ENCODE assay signal across 18 cellular contexts in the genomic region with DNA sequence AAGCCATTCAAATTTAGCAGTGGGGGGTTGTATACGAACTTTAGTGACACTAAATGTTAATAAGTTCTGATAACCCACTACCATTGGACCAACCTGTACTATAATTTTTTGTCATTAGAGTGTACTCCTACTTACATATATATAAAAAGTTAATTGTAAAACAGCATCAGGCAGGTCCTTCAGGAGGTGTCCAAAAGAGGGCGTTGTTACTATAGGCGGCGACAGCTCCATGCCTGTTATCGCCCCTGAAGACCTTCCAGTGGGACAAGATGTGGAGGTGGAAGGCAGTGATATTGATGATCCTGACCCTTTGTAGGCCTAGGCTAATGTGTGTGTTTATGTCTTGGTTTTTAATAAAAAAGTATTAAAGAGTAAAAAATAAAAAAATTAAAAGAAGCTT. TPM values are rescaled to one million over a fixed set of nuclear protein-coding genes. Genes with fewer than 3 reads are reported as not detected.
DNase-seq lines count a peak whose midpoint lies in the region; ATAC-seq and TF ChIP-seq lines count a peak whose summit lies in the region.
"Had no signal": no experiment of that assay in that cellular context is flagged by ENCODE, and none has a peak within 500 bp of the region (broad histone marks: within the 10 kb centered on the region; RNA-seq: fewer than 3 reads in every experiment).

No MANE protein-coding gene starts in this region.

- no peaks in the 10 kb centered on the region for H3K9me3 ChIP-seq in SK-N-SH
- H3K9me3 ChIP-seq: neutrophil, SJCRH30, suprapubic skin had no signal

- no peaks in the 10 kb centered on the region for H3K4me1 Mint-ChIP-seq in stimulated activated memory B cell treated with anti-CD40 and anti-IgM and Interleukin-4, amounts not matched to agents 10 μg/mL and 1 μg/mL and 100 μg/mL, for 72 hours

- no peaks in the 10 kb centered on the region for H3K27me3 Mint-ChIP-seq in stimulated activated memory B cell treated with anti-CD40 and anti-IgM and Interleukin-4, amounts not matched to agents 10 μg/mL and 1 μg/mL and 100 μg/mL, for 72 hours

- H3K79me2 ChIP-seq in SK-N-SH (ENCODE audit: insufficient read depth): no peaks in the 10 kb centered on the region

- ATAC-seq in SK-N-SH treated with all-trans-retinoic acid at 6 μM for 48 hours: no peak
- ATAC-seq in HG02885 (IDR thresholded peaks at IDR 0.05; ENCODE audit: poor library complexity, unreplicated experiment): no peak
- no peak for ATAC-seq in stimulated activated memory B cell treated with anti-CD40 and anti-IgM and Interleukin-4, amounts not matched to agents 10 μg/mL and 1 μg/mL and 100 μg/mL, for 72 hours
- ATAC-seq: activated naive CD4-positive, alpha-beta T cell treated with anti-CD3 and anti-CD28 coated beads, Interleukin-2, amount 50 U/mL, for 72 hours; activated T-cell treated with anti-CD3 and anti-CD28 coated beads, Interleukin-2, amount 50 U/mL, for 4 hours had no signal

- POLR2A ChIA-PET in SK-N-SH (lab: Yijun Ruan, JAX): no interaction called here

- peaks cover 0 to 12% of the 10 kb centered on the region in 2 experiments for H3K36me3 ChIP-seq in SK-N-SH (replicated peaks in 1 of 2; ENCODE audit: control insufficient read depth in 1 of 2, insufficient read depth in 2 of 2, low read length in 1 of 2)
- H3K36me3 ChIP-seq: neutrophil had no signal

- peak; percentile 33 for TF ChIP-seq RAD21 in SK-N-SH (IDR thresholded peaks at IDR 0.05; ENCODE audit: low read length)

- no peaks in the 10 kb centered on the region for H3F3A ChIP-seq in SK-N-SH (replicated peaks; ENCODE audit: insufficient read depth)

- CTCF ChIA-PET in SK-N-SH (lab: Yijun Ruan, JAX): interaction anchor here (0.7 to 1.3 kb wide), 2 partner anchors 16 to 27 kb away, joined by 4 read pairs; a partner anchor contains a TSS

- no peak overlapping the region for H3K4me3 Mint-ChIP-seq in stimulated activated memory B cell treated with anti-CD40 and anti-IgM and Interleukin-4, amounts not matched to agents 10 μg/mL and 1 μg/mL and 100 μg/mL, for 72 hours
- H3K4me3 Mint-ChIP-seq: activated T-cell treated with anti-CD3 and anti-CD28 coated beads, Interleukin-2, amount 50 U/mL, for 4 hours had no signal

- H2AFZ ChIP-seq in SK-N-SH (ENCODE audit: low read depth): no peak overlapping the region

- H3K4me2 ChIP-seq in SK-N-SH: no peak overlapping the region

- no peaks in the 10 kb centered on the region for H3K9me3 Mint-ChIP-seq in stimulated activated memory B cell treated with anti-CD40 and anti-IgM and Interleukin-4, amounts not matched to agents 10 μg/mL and 1 μg/mL and 100 μg/mL, for 72 hours
- H3K9me3 Mint-ChIP-seq: activated naive CD4-positive, alpha-beta T cell treated with anti-CD3 and anti-CD28 coated beads, Interleukin-2, amount 50 U/mL, for 72 hours; activated T-cell treated with anti-CD3 and anti-CD28 coated beads, Interleukin-2, amount 50 U/mL, for 4 hours had no signal

- no peak overlapping the region for H3K9ac ChIP-seq in SK-N-SH

- H3K4me3 ChIP-seq in SK-N-SH (ENCODE audit: low read depth in 2 of 2, low read length in 1 of 2): no peak overlapping the region
- H3K4me3 ChIP-seq in retinal pigment epithelial cell (ENCODE audit: low read length): no peak overlapping the region
- H3K4me3 ChIP-seq: SJCRH30, suprapubic skin had no signal

- H3K27ac ChIP-seq in SK-N-SH (ENCODE audit: low read depth in 2 of 2, low read length in 1 of 2): no peak overlapping the region
- H3K27ac ChIP-seq: neutrophil, SJCRH30, suprapubic skin had no signal

- WGBS in SK-N-SH (ENCODE audit: low lambda C conversion rate): 93% methylated on average over 5 of the region's 5 CpGs

- intact Hi-C loops in posterior cingulate gyrus (cut with DNase I): no loop called here

- no peaks in the 10 kb centered on the region for H3K4me1 ChIP-seq in SK-N-SH (ENCODE audit: control insufficient read depth in 1 of 2, insufficient read depth in 2 of 2, low read depth in 1 of 2, low read length in 1 of 2)
- H3K4me1 ChIP-seq: SJCRH30, suprapubic skin had no signal

- no peak for TF ChIP-seq EP300 in SK-N-SH (IDR thresholded peaks at IDR 0.05; ENCODE audit: borderline replicate concordance in 1 of 2, low read depth in 1 of 2, low read length in 1 of 2)

- peaks cover 8% of the 10 kb centered on the region for H3K36me3 Mint-ChIP-seq in stimulated activated memory B cell treated with anti-CD40 and anti-IgM and Interleukin-4, amounts not matched to agents 10 μg/mL and 1 μg/mL and 100 μg/mL, for 72 hours

- H3K27me3 ChIP-seq in SK-N-SH (ENCODE audit: insufficient read depth): no peaks in the 10 kb centered on the region
- H3K27me3 ChIP-seq: neutrophil, SJCRH30, suprapubic skin had no signal

- no peaks in the 10 kb centered on the region for H4K20me1 ChIP-seq in SK-N-SH (ENCODE audit: insufficient read depth)

- H3K9me2 ChIP-seq in SK-N-SH: no peaks in the 10 kb centered on the region

- peak; percentile 20; the same call in 1 of the 2 replicates for TF ChIP-seq CTCF in SK-N-SH (IDR thresholded peaks at IDR 0.05)
- peak; percentile 27 for TF ChIP-seq CTCF in retinal pigment epithelial cell (conservative IDR thresholded peaks at IDR 0.05; ENCODE audit: low read depth, low read length)

- no peak overlapping the region for H3K27ac Mint-ChIP-seq in stimulated activated memory B cell treated with anti-CD40 and anti-IgM and Interleukin-4, amounts not matched to agents 10 μg/mL and 1 μg/mL and 100 μg/mL, for 72 hours
- H3K27ac Mint-ChIP-seq: activated naive CD4-positive, alpha-beta T cell treated with anti-CD3 and anti-CD28 coated beads, Interleukin-2, amount 50 U/mL, for 72 hours had no signal

- DNase-seq in SK-N-SH (no peak), NAMALWA (ENCODE audit: low spot score) (peak; percentile 23), cerebellar cortex (ENCODE audit: low spot score) (peak; percentile 4), retinal pigment epithelial cell (ENCODE audit: low read depth) (no peak), posterior cingulate gyrus (no peak)
- DNase-seq: activated CD4-positive, alpha-beta T cell treated with anti-CD3 and anti-CD28 coated beads, Interleukin-2, amount 50 U/mL, for 4 hours; activated T-cell treated with anti-CD3 and anti-CD28 coated beads, Interleukin-2, amount 50 U/mL, for 4 hours; hippocampal formation; kidney glomerular epithelial cell; NCI-H1048; T1000 had no signal

TF ChIP-seq in SK-N-SH, 30 proteins besides CTCF, POLR2A, EP300 and RAD21 (continues in another document):
- TF ChIP-seq GATA2 (CRISPR knock-in tag; IDR thresholded peaks at IDR 0.05) (no peak), NRF1 (IDR thresholded peaks at IDR 0.05; ENCODE audit: low read depth, low read length) (no peak), MEF2A (IDR thresholded peaks at IDR 0.05; ENCODE audit: borderline replicate concordance, low read depth) (no peak), EZH2phosphoT487 (IDR thresholded peaks at IDR 0.05; ENCODE audit: borderline replicate concordance, low read depth) (no peak)
- TF ChIP-seq, protein P1, sequence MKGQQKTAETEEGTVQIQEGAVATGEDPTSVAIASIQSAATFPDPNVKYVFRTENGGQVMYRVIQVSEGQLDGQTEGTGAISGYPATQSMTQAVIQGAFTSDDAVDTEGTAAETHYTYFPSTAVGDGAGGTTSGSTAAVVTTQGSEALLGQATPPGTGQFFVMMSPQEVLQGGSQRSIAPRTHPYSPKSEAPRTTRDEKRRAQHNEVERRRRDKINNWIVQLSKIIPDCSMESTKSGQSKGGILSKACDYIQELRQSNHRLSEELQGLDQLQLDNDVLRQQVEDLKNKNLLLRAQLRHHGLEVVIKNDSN (IDR thresholded peaks at IDR 0.05; ENCODE audit: borderline replicate concordance, low read depth): no peak

TF ChIP-seq in SK-N-SH treated with all-trans-retinoic acid at 6 μM for 48 hours, 23 proteins besides CTCF, POLR2A, EP300 and RAD21 (continues in another document):
- TF ChIP-seq, protein P2, sequence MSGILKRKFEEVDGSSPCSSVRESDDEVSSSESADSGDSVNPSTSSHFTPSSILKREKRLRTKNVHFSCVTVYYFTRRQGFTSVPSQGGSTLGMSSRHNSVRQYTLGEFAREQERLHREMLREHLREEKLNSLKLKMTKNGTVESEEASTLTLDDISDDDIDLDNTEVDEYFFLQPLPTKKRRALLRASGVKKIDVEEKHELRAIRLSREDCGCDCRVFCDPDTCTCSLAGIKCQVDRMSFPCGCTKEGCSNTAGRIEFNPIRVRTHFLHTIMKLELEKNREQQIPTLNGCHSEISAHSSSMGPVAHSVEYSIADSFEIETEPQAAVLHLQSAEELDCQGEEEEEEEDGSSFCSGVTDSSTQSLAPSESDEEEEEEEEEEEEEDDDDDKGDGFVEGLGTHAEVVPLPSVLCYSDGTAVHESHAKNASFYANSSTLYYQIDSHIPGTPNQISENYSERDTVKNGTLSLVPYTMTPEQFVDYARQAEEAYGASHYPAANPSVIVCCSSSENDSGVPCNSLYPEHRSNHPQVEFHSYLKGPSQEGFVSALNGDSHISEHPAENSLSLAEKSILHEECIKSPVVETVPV (CRISPR knock-in tag; IDR thresholded peaks at IDR 0.05): no peak
- TF ChIP-seq ARNTL (CRISPR knock-in tag; IDR thresholded peaks at IDR 0.05; ENCODE audit: borderline replicate concordance, low read depth): no peak
- TF ChIP-seq, protein P3, sequence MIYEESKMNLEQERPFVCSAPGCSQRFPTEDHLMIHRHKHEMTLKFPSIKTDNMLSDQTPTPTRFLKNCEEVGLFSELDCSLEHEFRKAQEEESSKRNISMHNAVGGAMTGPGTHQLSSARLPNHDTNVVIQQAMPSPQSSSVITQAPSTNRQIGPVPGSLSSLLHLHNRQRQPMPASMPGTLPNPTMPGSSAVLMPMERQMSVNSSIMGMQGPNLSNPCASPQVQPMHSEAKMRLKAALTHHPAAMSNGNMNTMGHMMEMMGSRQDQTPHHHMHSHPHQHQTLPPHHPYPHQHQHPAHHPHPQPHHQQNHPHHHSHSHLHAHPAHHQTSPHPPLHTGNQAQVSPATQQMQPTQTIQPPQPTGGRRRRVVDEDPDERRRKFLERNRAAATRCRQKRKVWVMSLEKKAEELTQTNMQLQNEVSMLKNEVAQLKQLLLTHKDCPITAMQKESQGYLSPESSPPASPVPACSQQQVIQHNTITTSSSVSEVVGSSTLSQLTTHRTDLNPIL (CRISPR knock-in tag; IDR thresholded peaks at IDR 0.05; ENCODE audit: low read depth): no peak
- TF ChIP-seq RARB (CRISPR knock-in tag; IDR thresholded peaks at IDR 0.05): no peak
- no peak for TF ChIP-seq ISL1 (CRISPR knock-in tag; IDR thresholded peaks at IDR 0.05)
- no peak for TF ChIP-seq CSDC2 (CRISPR knock-in tag; IDR thresholded peaks at IDR 0.05)
- no peak for TF ChIP-seq ZC3H10 (CRISPR knock-in tag; IDR thresholded peaks at IDR 0.05)
- no peak for TF ChIP-seq BACH2 (CRISPR knock-in tag; IDR thresholded peaks at IDR 0.05; ENCODE audit: borderline replicate concordance)
- TF ChIP-seq ZNF70 (CRISPR knock-in tag; IDR thresholded peaks at IDR 0.05): no peak
- TF ChIP-seq SNAI2 (CRISPR knock-in tag; IDR thresholded peaks at IDR 0.05): no peak
- TF ChIP-seq PPARA (CRISPR knock-in tag; IDR thresholded peaks at IDR 0.05; ENCODE audit: borderline replicate concordance): no peak
- no peak for TF ChIP-seq ZFP30 (CRISPR knock-in tag; IDR thresholded peaks at IDR 0.05)

RNA-seq across cellular contexts. Expression of a gene that starts 27.5 kb away (rescaled TPM):
- 5.5 and 8.6 TPM in 2 replicates for polyA plus RNA-seq in SK-N-SH (2012; rRNA removed)
- polyA plus RNA-seq in SK-N-SH (2012; cell fraction: cytosol; rRNA removed): 8.2 and 11.4 TPM in 2 replicates
- 4.0 and 4.8 TPM in 2 replicates for polyA plus RNA-seq in SK-N-SH (2012; cell fraction: nucleus; rRNA removed)

Comparison
In these comparisons a context has a peak if more than half of its experiments do, and no peak if none do; other contexts are left out.
1. DNase-seq: peak in NAMALWA (single experiment) and cerebellar cortex (single experiment); none in SK-N-SH (single experiment), retinal pigment epithelial cell (single experiment) and posterior cingulate gyrus (0 of 10).